ENCODE assay signal across 8 cellular contexts in the genomic region with DNA sequence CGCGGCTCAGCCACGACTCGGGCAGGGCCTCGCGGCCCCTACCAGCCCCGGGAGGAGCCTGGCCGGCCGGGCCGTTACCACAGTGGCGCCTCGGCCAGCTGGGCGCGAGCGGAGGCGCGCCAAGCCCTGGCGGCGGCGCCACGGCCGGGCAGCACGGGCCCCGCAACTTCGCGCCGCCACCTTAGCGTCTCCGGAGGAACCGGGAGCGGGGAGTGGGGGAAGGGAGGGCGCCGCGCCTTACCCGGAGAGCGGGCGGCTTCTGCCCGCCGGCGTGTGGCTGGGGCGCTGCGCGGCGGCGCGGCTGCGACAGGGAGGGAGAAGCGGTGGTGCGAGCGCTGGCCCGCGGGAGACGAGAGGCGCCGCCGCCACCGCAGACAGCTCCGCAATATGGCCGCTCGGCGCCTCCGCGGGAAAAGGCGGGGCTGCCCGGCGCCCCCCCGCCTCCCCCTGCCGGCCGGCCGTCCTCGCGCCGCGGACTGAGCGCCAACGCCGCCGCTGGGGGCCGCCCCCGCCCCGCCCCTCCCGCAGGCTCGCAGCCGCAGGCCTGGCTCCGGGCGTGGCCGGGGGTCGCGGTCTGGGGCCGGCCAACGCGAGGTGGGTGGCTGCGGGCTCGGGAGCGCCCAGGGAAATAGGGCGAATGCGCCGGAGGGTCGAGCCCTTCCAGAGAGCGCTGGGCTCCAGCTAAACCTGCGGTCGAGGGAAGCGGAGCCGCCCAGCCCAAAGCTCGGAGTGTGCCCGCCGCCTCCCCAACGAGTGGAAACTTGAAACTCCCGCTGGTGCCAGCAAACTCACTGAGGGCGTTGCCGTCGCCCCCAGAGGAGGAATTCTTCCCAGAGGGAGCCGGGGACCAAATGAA. TPM values are rescaled to one million over a fixed set of nuclear protein-coding genes. Genes with fewer than 3 reads are reported as not detected.
A peak's percentile ranks its signal among the peaks of the same experiment; 100 is the strongest.
DNase-seq lines count a peak whose midpoint lies in the region; ATAC-seq and TF ChIP-seq lines count a peak whose summit lies in the region.

A gene (minus strand): TSS at position 389 of the 856 bp plus-strand sequence. CDS start 16,922 bp downstream, outside the sequence.

- H3K27ac Mint-ChIP-seq in CD8-positive, alpha-beta T cell = peak within 1 kb of the TSS; percentile 75

- H3K4me3 ChIP-seq in CD8-positive, alpha-beta T cell (ENCODE audit: low read depth, low read length) = peak within 1 kb of the TSS; percentile 86

- no peaks in the 10 kb centered on the region for H3K36me3 ChIP-seq in CD8-positive, alpha-beta T cell (ENCODE audit: insufficient read depth, low read length)

- H3K4me1 ChIP-seq in CD8-positive, alpha-beta T cell (ENCODE audit: insufficient read depth, low read length) = peaks cover 7% of the 10 kb centered on the region

- no peak for TF ChIP-seq CTCF in CD8-positive, alpha-beta T cell (IDR thresholded peaks at IDR 0.05)

- no peaks in the 10 kb centered on the region for H3K36me3 Mint-ChIP-seq in CD8-positive, alpha-beta T cell

- H3K4me1 Mint-ChIP-seq in CD8-positive, alpha-beta T cell (ENCODE audit: low read depth) = peaks cover 22% of the 10 kb centered on the region

- intact Hi-C loops in CD8-positive, alpha-beta T cell (cut with DNase I, micrococcal nuclease) = loop anchor here (1.0 to 5.0 kb wide), 4 partner anchors 10 to 134 kb away; a partner anchor contains a TSS

- no peaks in the 10 kb centered on the region for H3K9me3 Mint-ChIP-seq in CD8-positive, alpha-beta T cell

- H3K27me3 Mint-ChIP-seq in CD8-positive, alpha-beta T cell (ENCODE audit: low read depth) = no peaks in the 10 kb centered on the region

- H3K27ac ChIP-seq in CD8-positive, alpha-beta T cell (ENCODE audit: low read depth, low read length) = peak within 1 kb of the TSS; percentile 42
- peak within 1 kb of the TSS; percentile 92 for H3K27ac ChIP-seq in epithelial cell of prostate

- peak; percentile 15 to 69 (median 46) for DNase-seq in CD8-positive, alpha-beta T cell
- DNase-seq in NOMO-1 treated with dmso at 0.1 percent for 144 hours (lab: John Stamatoyannopoulos, UW; ENCODE audit: unreplicated experiment) = peak; percentile 32
- DNase-seq in activated T-cell treated with anti-CD3 and anti-CD28 coated beads for 24 hours (ENCODE audit: low read depth) = peak; percentile 38
- DNase-seq in epithelial cell of prostate (ENCODE audit: low read depth, low spot score) = peak; percentile 27
- DNase-seq in middle frontal gyrus (ENCODE audit: extremely low spot score, low spot score) = peak; percentile 65
- DNase-seq in stimulated activated CD8-positive, alpha-beta memory T cell treated with anti-CD3 and anti-CD28 coated beads, Interleukin-4, amount 100 ng/mL, for 24 hours (ENCODE audit: low read depth) = peak; percentile 56

- POLR2A ChIA-PET in CD8-positive, alpha-beta T cell (lab: Charles Lee) = interaction anchor here (0.7 to 1.3 kb wide), 2 partner anchors 12 to 32 kb away, joined by 3 read pairs; no protein-coding TSS in a partner anchor

- CTCF ChIA-PET in CD8-positive, alpha-beta T cell (lab: Charles Lee) = interaction anchor here (0.9 to 1.0 kb wide), 2 partner anchors 71 to 133 kb away, joined by 3 to 4 read pairs; a partner anchor contains a TSS

- H3K27me3 ChIP-seq in CD8-positive, alpha-beta T cell (ENCODE audit: insufficient read depth, low read length) = no peaks in the 10 kb centered on the region

- ATAC-seq in CD8-positive, alpha-beta T cell = peak; percentile 61
- ATAC-seq in GM19351 (IDR thresholded peaks at IDR 0.05; ENCODE audit: unreplicated experiment) (peak; percentile 71), HG03460 (IDR thresholded peaks at IDR 0.05; ENCODE audit: unreplicated experiment) (peak; percentile 72)

- no peaks in the 10 kb centered on the region for H3K9me3 ChIP-seq in CD8-positive, alpha-beta T cell (ENCODE audit: low read length)

- H3K4me3 Mint-ChIP-seq in CD8-positive, alpha-beta T cell = peak within 1 kb of the TSS; percentile 90

RNA-seq across cellular contexts. Expression of the gene that starts here (rescaled TPM):
- 1 to 10 TPM; 7.7 to 7.9 TPM for total RNA-seq in CD8-positive, alpha-beta T cell

Comparison
In these comparisons a context has a peak if more than half of its experiments do, and no peak if none do; other contexts are left out.
1. Peak in every context shown above with its lines: DNase-seq, ATAC-seq, H3K4me3 ChIP-seq and H3K27ac ChIP-seq.